9 cellular contexts compared by ENCODE assay signal in genomic region chr7:116577320-116577871, GRCh38. TPM values are rescaled to one million over a fixed set of nuclear protein-coding genes. Genes with fewer than 3 reads are reported as not detected.
DNase-seq lines count a peak whose midpoint lies in the region; ATAC-seq and TF ChIP-seq lines count a peak whose summit lies in the region.
"Had no signal": no experiment of that assay in that cellular context is flagged by ENCODE, and none has a peak within 500 bp of the region (broad histone marks: within the 10 kb centered on the region; RNA-seq: fewer than 3 reads in every experiment).

No MANE protein-coding gene starts in this region.

- no peak overlapping the region for H3K4me3 Mint-ChIP-seq in WTC11

- no peaks in the 10 kb centered on the region for H3K27me3 ChIP-seq in lung (ENCODE audit: control insufficient read depth, insufficient read depth)
- H3K27me3 ChIP-seq: neutrophil had no signal

- intact Hi-C loops in sciatic nerve (cut with DNase I): no loop called here

- no peak for DNase-seq in lung (ENCODE audit: low spot score)
- no peak for DNase-seq in WTC11 (ENCODE audit: low spot score)
- no peak for DNase-seq in cerebellar cortex (ENCODE audit: low spot score)
- DNase-seq in kidney tubule cell (ENCODE audit: low spot score): no peak
- DNase-seq in sciatic nerve (ENCODE audit: low spot score): no peak

- WGBS in lung, 2 donors: 36 to 57% methylated on average over 6 of the region's 6 CpGs

- no peaks in the 10 kb centered on the region; the same call in 1 of the 2 replicates for H3K4me1 Mint-ChIP-seq in WTC11

- TF ChIP-seq CTCF in lung (IDR thresholded peaks at IDR 0.05; ENCODE audit: control extremely low read depth, extremely low read depth): no peak
- no peak for TF ChIP-seq CTCF in WTC11 (IDR thresholded peaks at IDR 0.05)

- no peak overlapping the region for H3K4me3 ChIP-seq in lung

- H3K27ac ChIP-seq in lung (ENCODE audit: low read depth in 1 of 2, low read length in 1 of 2): peak overlapping the region; percentile 61 to 73
- H3K27ac ChIP-seq: neutrophil had no signal

- ATAC-seq in GM18511 (IDR thresholded peaks at IDR 0.05; ENCODE audit: unreplicated experiment) (peak; percentile 73), GM21528 (IDR thresholded peaks at IDR 0.05; ENCODE audit: low FRiP score, unreplicated experiment) (peak; percentile 84), HG03469 (IDR thresholded peaks at IDR 0.05; ENCODE audit: unreplicated experiment) (peak; percentile 76), lung (ENCODE audit: insufficient read depth, low FRiP score) (no peak), WTC11 (no peak), sciatic nerve (no peak)

- peaks cover 5 to 21% of the 10 kb centered on the region in 2 donors for H3K4me1 ChIP-seq in lung (ENCODE audit: control insufficient read depth in 2 of 2, insufficient read depth in 2 of 2, low read length in 2 of 2)

- no peaks in the 10 kb centered on the region for H3K36me3 ChIP-seq in lung (ENCODE audit: control insufficient read depth in 2 of 2, insufficient read depth in 2 of 2, low read length in 2 of 2)
- H3K36me3 ChIP-seq: neutrophil had no signal

- H3K27me3 Mint-ChIP-seq in WTC11 (ENCODE audit: low read depth): no peaks in the 10 kb centered on the region

- H3K36me3 Mint-ChIP-seq in WTC11: no peaks in the 10 kb centered on the region

- no peak overlapping the region for H3K27ac Mint-ChIP-seq in WTC11

- H3K9me3 Mint-ChIP-seq in WTC11: peaks cover 10% of the 10 kb centered on the region

- CTCF ChIA-PET in WTC11 (lab: Charles Lee): interaction anchor here (1.2 kb wide), 1 partner anchor 51 kb away, joined by 3 read pairs; no protein-coding TSS in a partner anchor

- H3K9me3 ChIP-seq in lung (ENCODE audit: control insufficient read depth in 2 of 2, insufficient read depth in 1 of 2, low read length in 1 of 2): peaks cover 0 to 2% of the 10 kb centered on the region in 2 donors
- H3K9me3 ChIP-seq: neutrophil had no signal

- POLR2A ChIA-PET in WTC11 (lab: Charles Lee): no interaction called here

TF ChIP-seq in WTC11, 78 proteins besides CTCF, POLR2A, EP300 and RAD21:
- TF ChIP-seq NR2C2 (CRISPR knock-in tag; IDR thresholded peaks at IDR 0.05) (no peak), HMGXB4 (CRISPR knock-in tag; IDR thresholded peaks at IDR 0.05) (no peak)
- TF ChIP-seq, protein P1, sequence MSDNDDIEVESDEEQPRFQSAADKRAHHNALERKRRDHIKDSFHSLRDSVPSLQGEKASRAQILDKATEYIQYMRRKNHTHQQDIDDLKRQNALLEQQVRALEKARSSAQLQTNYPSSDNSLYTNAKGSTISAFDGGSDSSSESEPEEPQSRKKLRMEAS (CRISPR knock-in tag; IDR thresholded peaks at IDR 0.05): no peak

RNA-seq across cellular contexts. Expression of gene CAV1, which starts 52.6 kb away (rescaled TPM):
- total RNA-seq in lung: 100 to 1,000 TPM; 460 to 616 TPM
- 100 to 1,000 TPM; 121 to 187 TPM for polyA plus RNA-seq in lung
- total RNA-seq in WTC11 (2021): 10.9 to 19.7 TPM (median 11.5 TPM) in 3 replicates
- 353 TPM for total RNA-seq in sciatic nerve

Comparison
In these comparisons a context has a peak if more than half of its experiments do, and no peak if none do; other contexts are left out.
1. ATAC-seq: peak in GM18511 (single experiment), GM21528 (single experiment) and HG03469 (single experiment); none in lung (single experiment), WTC11 (single experiment) and sciatic nerve (single experiment).
2. RNA of gene CAV1, which starts 52.6 kb away (total RNA-seq): 460 to 616 TPM in lung and 353 TPM in sciatic nerve (single experiment); 10.9 to 19.7 TPM in WTC11; every median in the first group is over 10 times any median in the second.